18 cellular contexts compared by ENCODE assay signal in genomic region chr21:45022348-45022675, GRCh38.
"Had no signal": no experiment of that assay in that cellular context is flagged by ENCODE, and none has a peak within 500 bp of the region (broad histone marks: within the 10 kb centered on the region; RNA-seq: fewer than 3 reads in every experiment).

No MANE protein-coding gene starts in this region.

- H3K4me3 ChIP-seq: vagina had no signal

- H3K27ac ChIP-seq: brain microvascular endothelial cell, vagina, WERI-Rb-1 had no signal

- H3K36me3 Mint-ChIP-seq: type B pancreatic cell had no signal

- H3K36me3 ChIP-seq: brain microvascular endothelial cell, vagina, WERI-Rb-1 had no signal

- H3K27ac Mint-ChIP-seq: activated CD4-positive, alpha-beta T cell treated with anti-CD3 and anti-CD28 coated beads, Interleukin-2, amount 10 ng/mL, durations not matched to agents 7 days and 5 days; activated CD8-positive, alpha-beta T cell treated with anti-CD3 and anti-CD28 coated beads for 36 hours; activated T-helper 1 cell treated with anti-CD3 and anti-CD28 coated beads, Interleukin-12 subunit alpha, Interleukin-12 subunit beta, Interleukin-2, Interleukin-4 antibody, amounts not matched to agents 30 ng/mL and 10 ng/mL and 1 ng/mL, durations not matched to agents 14 hours and 24 hours and 36 hours; memory B cell had no signal

- ATAC-seq: activated CD8-positive, alpha-beta T cell treated with anti-CD3 and anti-CD28 coated beads for 36 hours; activated naive CD4-positive, alpha-beta T cell treated with anti-CD3 and anti-CD28 coated beads, Interleukin-2, amount 50 U/mL, for 72 hours; esophagus mucosa; stimulated activated naive CD8-positive, alpha-beta T cell treated with anti-CD3 and anti-CD28 coated beads, Interleukin-15, Interleukin-2, amounts not matched to agents 100 U/mL and 50 U/mL, for 24 hours had no signal

- H3K9me3 ChIP-seq: vagina had no signal

- H3K27me3 ChIP-seq: brain microvascular endothelial cell, vagina had no signal

- H3K4me3 Mint-ChIP-seq: activated CD4-positive, alpha-beta T cell treated with anti-CD3 and anti-CD28 coated beads, Interleukin-2, amount 10 ng/mL, durations not matched to agents 7 days and 5 days; activated CD8-positive, alpha-beta T cell treated with anti-CD3 and anti-CD28 coated beads for 36 hours; activated T-helper 1 cell treated with anti-CD3 and anti-CD28 coated beads, Interleukin-12 subunit alpha, Interleukin-12 subunit beta, Interleukin-2, Interleukin-4 antibody, amounts not matched to agents 30 ng/mL and 10 ng/mL and 1 ng/mL, durations not matched to agents 14 hours and 24 hours and 36 hours; central memory CD8-positive, alpha-beta T cell; memory B cell; type B pancreatic cell had no signal

- DNase-seq: activated CD4-positive, alpha-beta T cell treated with anti-CD3 and anti-CD28 coated beads, Interleukin-2, amount 10 ng/mL, durations not matched to agents 7 days and 5 days; activated CD4-positive, CD25-positive, alpha-beta regulatory T cell treated with anti-CD3 and anti-CD28 coated beads, Interleukin-2, amount 50 U/mL, for 72 hours; activated CD8-positive, alpha-beta T cell treated with anti-CD3 and anti-CD28 coated beads for 36 hours; brain microvascular endothelial cell; effector memory CD4-positive, alpha-beta T cell; foreskin melanocyte; hippocampal formation; stimulated activated CD4-positive, alpha-beta T cell treated with anti-CD3 and anti-CD28 coated beads, Interleukin-12 subunit alpha, Interleukin-12 subunit beta, amount 100 ng/mL, for 4 hours; stimulated activated CD4-positive, alpha-beta T cell treated with anti-CD3 and anti-CD28 coated beads, Interleukin-4, amount 100 ng/mL, for 4 hours; stimulated activated naive CD8-positive, alpha-beta T cell treated with anti-CD3 and anti-CD28 coated beads, Interleukin-15, Interleukin-2, amounts not matched to agents 100 U/mL and 50 U/mL, for 24 hours had no signal
